Comparison of ENCODE assay signal across 1 cellular context in the genomic region with DNA sequence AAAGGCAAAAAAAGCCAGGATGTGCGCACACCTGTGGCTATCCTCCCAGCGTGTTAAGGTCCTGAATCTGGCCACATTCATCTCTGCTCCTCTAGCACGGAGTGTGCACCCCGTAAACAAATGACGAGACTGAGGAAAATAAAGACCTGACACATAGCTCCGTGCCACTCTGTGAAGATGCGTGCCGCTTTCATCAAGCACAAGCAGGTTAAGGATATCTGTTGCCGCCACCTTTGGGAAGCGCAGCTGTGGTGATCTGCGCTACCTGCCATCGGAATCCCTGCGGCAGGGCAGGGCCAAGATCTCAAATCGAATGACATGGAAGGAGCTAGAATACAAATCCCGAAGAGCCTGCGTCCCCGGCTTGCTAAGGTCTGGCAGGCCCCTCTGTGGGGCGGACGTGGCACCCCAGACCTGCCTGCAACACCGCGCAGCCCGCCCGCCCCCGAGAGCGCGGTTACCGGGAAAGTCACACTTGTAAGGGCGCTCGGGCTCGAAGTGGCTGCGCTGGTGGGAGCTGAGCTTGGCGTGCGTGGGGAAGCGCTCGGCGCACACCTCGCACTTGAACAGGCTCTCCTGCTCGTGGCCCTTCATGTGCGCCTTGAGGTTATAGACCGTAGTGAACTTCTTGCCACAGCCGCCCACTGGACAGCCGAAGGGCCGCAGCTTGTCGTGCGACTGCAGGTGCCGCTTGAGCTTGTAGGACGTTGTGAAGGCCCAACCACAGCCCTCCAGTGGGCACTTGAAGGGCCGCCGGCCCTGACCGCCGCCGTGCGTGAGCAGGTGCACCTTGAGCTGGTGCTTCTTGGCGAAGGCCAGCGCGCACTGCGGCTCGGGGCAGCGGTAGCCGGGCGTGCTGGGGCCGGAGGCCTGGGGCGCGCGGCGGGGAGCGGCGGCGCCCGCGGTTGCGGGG.
A peak's percentile ranks its signal among the peaks of the same experiment; 100 is the strongest.
TF ChIP-seq lines count a peak whose summit lies in the region.

No MANE protein-coding gene starts in this region.

TF ChIP-seq in HepG2, 621 proteins besides CTCF, POLR2A, EP300 and RAD21 (continues in another document):
- TF ChIP-seq KAT7 (CRISPR knock-in tag; IDR thresholded peaks at IDR 0.05; ENCODE audit: borderline replicate concordance) = peak; percentile 72; the same call in 1 of the 2 replicates
- 0 out of 2 replicates have a peak, but pooled peaks have one; percentile 11 for TF ChIP-seq KAT8 (CRISPR knock-in tag; IDR thresholded peaks at IDR 0.05)
- 0 out of 2 replicates have a peak, but pooled peaks have one; percentile 17 for TF ChIP-seq WIZ (CRISPR knock-in tag; IDR thresholded peaks at IDR 0.05)
- TF ChIP-seq HOXA5 (CRISPR knock-in tag; IDR thresholded peaks at IDR 0.05) = 0 out of 2 replicates have a peak, but pooled peaks have one; percentile 52
- TF ChIP-seq ZNF777 (CRISPR knock-in tag; IDR thresholded peaks at IDR 0.05) = peak; percentile 37
- TF ChIP-seq TBX2 (CRISPR knock-in tag; IDR thresholded peaks at IDR 0.05; ENCODE audit: borderline replicate concordance) = peak; percentile 22; the same call in 1 of the 2 replicates
- no peak for TF ChIP-seq KAT2B (IDR thresholded peaks at IDR 0.05; ENCODE audit: borderline replicate concordance, low read depth, low read length)
- TF ChIP-seq ZNF264 (CRISPR knock-in tag; IDR thresholded peaks at IDR 0.05) = 0 out of 2 replicates have a peak, but pooled peaks have one; percentile 24
- TF ChIP-seq NR2F6 (IDR thresholded peaks at IDR 0.05) = no peak
- no peak for TF ChIP-seq NR2F6 (CRISPR knock-in tag; IDR thresholded peaks at IDR 0.05)
- peak; percentile 60; the same call in 1 of the 2 replicates for TF ChIP-seq ZNF317 (CRISPR knock-in tag; IDR thresholded peaks at IDR 0.05)
- no peak for TF ChIP-seq NONO (IDR thresholded peaks at IDR 0.05)
- TF ChIP-seq NONO (CRISPR knock-in tag; conservative IDR thresholded peaks at IDR 0.05) = 0 out of 2 replicates have a peak, but pooled peaks have one; percentile 4
- TF ChIP-seq CCDC6 (CRISPR knock-in tag; IDR thresholded peaks at IDR 0.05) = 0 out of 2 replicates have a peak, but pooled peaks have one; percentile 29
- TF ChIP-seq REXO4 (CRISPR knock-in tag; IDR thresholded peaks at IDR 0.05; ENCODE audit: borderline replicate concordance) = 0 out of 2 replicates have a peak, but pooled peaks have one; percentile 26
- TF ChIP-seq ZNF574 (CRISPR knock-in tag; IDR thresholded peaks at IDR 0.05) = peak; percentile 31
- TF ChIP-seq, protein P1, sequence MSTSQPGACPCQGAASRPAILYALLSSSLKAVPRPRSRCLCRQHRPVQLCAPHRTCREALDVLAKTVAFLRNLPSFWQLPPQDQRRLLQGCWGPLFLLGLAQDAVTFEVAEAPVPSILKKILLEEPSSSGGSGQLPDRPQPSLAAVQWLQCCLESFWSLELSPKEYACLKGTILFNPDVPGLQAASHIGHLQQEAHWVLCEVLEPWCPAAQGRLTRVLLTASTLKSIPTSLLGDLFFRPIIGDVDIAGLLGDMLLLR (CRISPR knock-in tag; IDR thresholded peaks at IDR 0.05) = 0 out of 2 replicates have a peak, but pooled peaks have one; percentile 48
- TF ChIP-seq SAP130 (CRISPR knock-in tag; IDR thresholded peaks at IDR 0.05; ENCODE audit: low read depth) = peak; percentile 65
- no peak for TF ChIP-seq ZNF326 (CRISPR knock-in tag; IDR thresholded peaks at IDR 0.05; ENCODE audit: borderline replicate concordance)
- no peak for TF ChIP-seq RAD51 (IDR thresholded peaks at IDR 0.05; ENCODE audit: borderline replicate concordance)
- 0 out of 2 replicates have a peak, but pooled peaks have one; percentile 3 for TF ChIP-seq ZNF292 (CRISPR knock-in tag; IDR thresholded peaks at IDR 0.05; ENCODE audit: borderline replicate concordance, low read depth)
- TF ChIP-seq RBM39 (IDR thresholded peaks at IDR 0.05; ENCODE audit: low read depth, low read length, poor library complexity, severe bottlenecking) = peak; percentile 41
- TF ChIP-seq ZNF441 (CRISPR knock-in tag; IDR thresholded peaks at IDR 0.05; ENCODE audit: borderline replicate concordance) = no peak
- 0 out of 2 replicates have a peak, but pooled peaks have one; percentile 22 for TF ChIP-seq FOXC1 (CRISPR knock-in tag; IDR thresholded peaks at IDR 0.05; ENCODE audit: borderline replicate concordance)
- peak; percentile 13; the same call in 1 of the 2 replicates for TF ChIP-seq DMAP1 (CRISPR knock-in tag; IDR thresholded peaks at IDR 0.05)
- TF ChIP-seq, protein P2, sequence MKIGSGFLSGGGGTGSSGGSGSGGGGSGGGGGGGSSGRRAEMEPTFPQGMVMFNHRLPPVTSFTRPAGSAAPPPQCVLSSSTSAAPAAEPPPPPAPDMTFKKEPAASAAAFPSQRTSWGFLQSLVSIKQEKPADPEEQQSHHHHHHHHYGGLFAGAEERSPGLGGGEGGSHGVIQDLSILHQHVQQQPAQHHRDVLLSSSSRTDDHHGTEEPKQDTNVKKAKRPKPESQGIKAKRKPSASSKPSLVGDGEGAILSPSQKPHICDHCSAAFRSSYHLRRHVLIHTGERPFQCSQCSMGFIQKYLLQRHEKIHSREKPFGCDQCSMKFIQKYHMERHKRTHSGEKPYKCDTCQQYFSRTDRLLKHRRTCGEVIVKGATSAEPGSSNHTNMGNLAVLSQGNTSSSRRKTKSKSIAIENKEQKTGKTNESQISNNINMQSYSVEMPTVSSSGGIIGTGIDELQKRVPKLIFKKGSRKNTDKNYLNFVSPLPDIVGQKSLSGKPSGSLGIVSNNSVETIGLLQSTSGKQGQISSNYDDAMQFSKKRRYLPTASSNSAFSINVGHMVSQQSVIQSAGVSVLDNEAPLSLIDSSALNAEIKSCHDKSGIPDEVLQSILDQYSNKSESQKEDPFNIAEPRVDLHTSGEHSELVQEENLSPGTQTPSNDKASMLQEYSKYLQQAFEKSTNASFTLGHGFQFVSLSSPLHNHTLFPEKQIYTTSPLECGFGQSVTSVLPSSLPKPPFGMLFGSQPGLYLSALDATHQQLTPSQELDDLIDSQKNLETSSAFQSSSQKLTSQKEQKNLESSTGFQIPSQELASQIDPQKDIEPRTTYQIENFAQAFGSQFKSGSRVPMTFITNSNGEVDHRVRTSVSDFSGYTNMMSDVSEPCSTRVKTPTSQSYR (CRISPR knock-in tag; IDR thresholded peaks at IDR 0.05; ENCODE audit: borderline replicate concordance) = no peak
- peak; percentile 52; the same call in 1 of the 2 replicates for TF ChIP-seq YEATS4 (CRISPR knock-in tag; IDR thresholded peaks at IDR 0.05; ENCODE audit: borderline replicate concordance)
- TF ChIP-seq ZSCAN31 (CRISPR knock-in tag; IDR thresholded peaks at IDR 0.05; ENCODE audit: low read depth) = no peak
- 0 out of 2 replicates have a peak, but pooled peaks have one; percentile 34 for TF ChIP-seq IRF9 (CRISPR knock-in tag; IDR thresholded peaks at IDR 0.05; ENCODE audit: borderline replicate concordance)
- TF ChIP-seq ZBTB42 (CRISPR knock-in tag; IDR thresholded peaks at IDR 0.05) = 0 out of 2 replicates have a peak, but pooled peaks have one; percentile 39
- no peak for TF ChIP-seq SNAI1 (CRISPR knock-in tag; IDR thresholded peaks at IDR 0.05; ENCODE audit: borderline replicate concordance)
- no peak for TF ChIP-seq TRIM24 (CRISPR knock-in tag; IDR thresholded peaks at IDR 0.05)
- 0 out of 2 replicates have a peak, but pooled peaks have one; percentile 39 for TF ChIP-seq ZNF546 (CRISPR knock-in tag; conservative IDR thresholded peaks at IDR 0.05)
- TF ChIP-seq IKZF5 (CRISPR knock-in tag; IDR thresholded peaks at IDR 0.05) = 0 out of 2 replicates have a peak, but pooled peaks have one; percentile 36
- peak; percentile 70; the same call in 1 of the 2 replicates for TF ChIP-seq KLF12 (CRISPR knock-in tag; IDR thresholded peaks at IDR 0.05; ENCODE audit: borderline replicate concordance)
- TF ChIP-seq NFKB2 (CRISPR knock-in tag; IDR thresholded peaks at IDR 0.05; ENCODE audit: borderline replicate concordance) = peak; percentile 57; the same call in 1 of the 2 replicates
- TF ChIP-seq, protein P3, sequence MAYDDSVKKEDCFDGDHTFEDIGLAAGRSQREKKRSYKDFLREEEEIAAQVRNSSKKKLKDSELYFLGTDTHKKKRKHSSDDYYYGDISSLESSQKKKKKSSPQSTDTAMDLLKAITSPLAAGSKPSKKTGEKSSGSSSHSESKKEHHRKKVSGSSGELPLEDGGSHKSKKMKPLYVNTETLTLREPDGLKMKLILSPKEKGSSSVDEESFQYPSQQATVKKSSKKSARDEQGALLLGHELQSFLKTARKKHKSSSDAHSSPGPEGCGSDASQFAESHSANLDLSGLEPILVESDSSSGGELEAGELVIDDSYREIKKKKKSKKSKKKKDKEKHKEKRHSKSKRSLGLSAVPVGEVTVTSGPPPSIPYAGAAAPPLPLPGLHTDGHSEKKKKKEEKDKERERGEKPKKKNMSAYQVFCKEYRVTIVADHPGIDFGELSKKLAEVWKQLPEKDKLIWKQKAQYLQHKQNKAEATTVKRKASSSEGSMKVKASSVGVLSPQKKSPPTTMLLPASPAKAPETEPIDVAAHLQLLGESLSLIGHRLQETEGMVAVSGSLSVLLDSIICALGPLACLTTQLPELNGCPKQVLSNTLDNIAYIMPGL (CRISPR knock-in tag; IDR thresholded peaks at IDR 0.05; ENCODE audit: borderline replicate concordance in 1 of 2, low read depth in 1 of 2) = peak; percentile 27 to 56; a peak in 2 of 4 replicates
- TF ChIP-seq MIER2 (CRISPR knock-in tag; IDR thresholded peaks at IDR 0.05) = no peak
- 0 out of 2 replicates have a peak, but pooled peaks have one; percentile 44 for TF ChIP-seq ZMYM4 (CRISPR knock-in tag; IDR thresholded peaks at IDR 0.05)
- TF ChIP-seq PHF21A (CRISPR knock-in tag; IDR thresholded peaks at IDR 0.05) = no peak
- TF ChIP-seq ZNF788 (CRISPR knock-in tag; IDR thresholded peaks at IDR 0.05; ENCODE audit: borderline replicate concordance) = 0 out of 2 replicates have a peak, but pooled peaks have one; percentile 32
- TF ChIP-seq, protein P4, sequence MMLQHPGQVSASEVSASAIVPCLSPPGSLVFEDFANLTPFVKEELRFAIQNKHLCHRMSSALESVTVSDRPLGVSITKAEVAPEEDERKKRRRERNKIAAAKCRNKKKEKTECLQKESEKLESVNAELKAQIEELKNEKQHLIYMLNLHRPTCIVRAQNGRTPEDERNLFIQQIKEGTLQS (CRISPR knock-in tag; IDR thresholded peaks at IDR 0.05) = 0 out of 2 replicates have a peak, but pooled peaks have one; percentile 24
- TF ChIP-seq ZNF20 (CRISPR knock-in tag; IDR thresholded peaks at IDR 0.05) = no peak
- TF ChIP-seq ZNF160 (CRISPR knock-in tag; IDR thresholded peaks at IDR 0.05) = peak; percentile 54; the same call in 1 of the 2 replicates
- TF ChIP-seq BRCA1 (CRISPR knock-in tag; IDR thresholded peaks at IDR 0.05) = 0 out of 2 replicates have a peak, but pooled peaks have one; percentile 15
- TF ChIP-seq, protein P5, sequence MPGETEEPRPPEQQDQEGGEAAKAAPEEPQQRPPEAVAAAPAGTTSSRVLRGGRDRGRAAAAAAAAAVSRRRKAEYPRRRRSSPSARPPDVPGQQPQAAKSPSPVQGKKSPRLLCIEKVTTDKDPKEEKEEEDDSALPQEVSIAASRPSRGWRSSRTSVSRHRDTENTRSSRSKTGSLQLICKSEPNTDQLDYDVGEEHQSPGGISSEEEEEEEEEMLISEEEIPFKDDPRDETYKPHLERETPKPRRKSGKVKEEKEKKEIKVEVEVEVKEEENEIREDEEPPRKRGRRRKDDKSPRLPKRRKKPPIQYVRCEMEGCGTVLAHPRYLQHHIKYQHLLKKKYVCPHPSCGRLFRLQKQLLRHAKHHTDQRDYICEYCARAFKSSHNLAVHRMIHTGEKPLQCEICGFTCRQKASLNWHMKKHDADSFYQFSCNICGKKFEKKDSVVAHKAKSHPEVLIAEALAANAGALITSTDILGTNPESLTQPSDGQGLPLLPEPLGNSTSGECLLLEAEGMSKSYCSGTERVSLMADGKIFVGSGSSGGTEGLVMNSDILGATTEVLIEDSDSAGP (CRISPR knock-in tag; IDR thresholded peaks at IDR 0.05; ENCODE audit: borderline replicate concordance) = peak; percentile 41; the same call in 1 of the 2 replicates
- 0 out of 2 replicates have a peak, but pooled peaks have one; percentile 19 for TF ChIP-seq PRMT3 (CRISPR knock-in tag; IDR thresholded peaks at IDR 0.05; ENCODE audit: borderline replicate concordance, low read depth)
- TF ChIP-seq ZNF598 (CRISPR knock-in tag; IDR thresholded peaks at IDR 0.05; ENCODE audit: borderline replicate concordance) = peak; percentile 79
- 0 out of 2 replicates have a peak, but pooled peaks have one; percentile 36 for TF ChIP-seq ZNF776 (CRISPR knock-in tag; IDR thresholded peaks at IDR 0.05)
